ENCODE assay signal across 8 cellular contexts in genomic region chr16:2486645-2487516, GRCh38. TPM values are rescaled to one million over a fixed set of nuclear protein-coding genes. Genes with fewer than 3 reads are reported as not detected.
A peak's percentile ranks its signal among the peaks of the same experiment; 100 is the strongest.
DNase-seq lines count a peak whose midpoint lies in the region; ATAC-seq and TF ChIP-seq lines count a peak whose summit lies in the region.

No MANE protein-coding gene starts in this region.

- H3K4me1 Mint-ChIP-seq in GM23338 = peaks cover 20% of the 10 kb centered on the region
- peaks cover 19% of the 10 kb centered on the region for H3K4me1 Mint-ChIP-seq in stimulated activated memory B cell treated with anti-CD40 and anti-IgM and Interleukin-4, amounts not matched to agents 10 μg/mL and 1 μg/mL and 100 μg/mL, for 72 hours

- H3K4me1 ChIP-seq in DOHH2 (ENCODE audit: control insufficient read depth, low read length) (peaks cover 14% of the 10 kb centered on the region), GM23338 (ENCODE audit: insufficient read depth) (no peaks in the 10 kb centered on the region), mucosa of descending colon (ENCODE audit: low read depth) (no peaks in the 10 kb centered on the region)

- H2AFZ ChIP-seq in GM23338 = no peak overlapping the region

- H3K27me3 ChIP-seq in DOHH2 (ENCODE audit: control insufficient read depth, low read length) (no peaks in the 10 kb centered on the region), GM23338 (ENCODE audit: insufficient read depth) (no peaks in the 10 kb centered on the region), brain microvascular endothelial cell (replicated peaks) (no peaks in the 10 kb centered on the region)

- H3K4me2 ChIP-seq in DOHH2 (ENCODE audit: low read length) (peak overlapping the region; percentile 40), GM23338 (no peak overlapping the region)

- 0 out of 2 replicates have a peak, but pooled peaks cover 6% of the 10 kb centered on the region for H4K20me1 ChIP-seq in DOHH2 (ENCODE audit: control insufficient read depth, insufficient read depth, low read depth, low read length)
- H4K20me1 ChIP-seq in GM23338 (replicated peaks; ENCODE audit: insufficient read depth) = no peaks in the 10 kb centered on the region; the same call in 1 of the 2 replicates

- ATAC-seq in GM23338 (peak; percentile 61), mucosa of descending colon (peak; percentile 88)
- ATAC-seq in stimulated activated memory B cell treated with anti-CD40 and anti-IgM and Interleukin-4, amounts not matched to agents 10 μg/mL and 1 μg/mL and 100 μg/mL, for 72 hours = peak; percentile 96

- H3K36me3 ChIP-seq in DOHH2 (ENCODE audit: control insufficient read depth, low read length) = peaks cover 13% of the 10 kb centered on the region
- H3K36me3 ChIP-seq in GM23338 (ENCODE audit: insufficient read depth) = no peaks in the 10 kb centered on the region
- no peaks in the 10 kb centered on the region for H3K36me3 ChIP-seq in brain microvascular endothelial cell (replicated peaks)
- no peaks in the 10 kb centered on the region for H3K36me3 ChIP-seq in mucosa of descending colon (ENCODE audit: low read depth)

- peak overlapping the region; percentile 63; the same call in 1 of the 2 replicates for H3K27ac Mint-ChIP-seq in GM23338
- H3K27ac Mint-ChIP-seq in stimulated activated memory B cell treated with anti-CD40 and anti-IgM and Interleukin-4, amounts not matched to agents 10 μg/mL and 1 μg/mL and 100 μg/mL, for 72 hours = peak overlapping the region; percentile 77

- H3K9me3 ChIP-seq in DOHH2 (ENCODE audit: control insufficient read depth, insufficient read depth, low read length) = no peaks in the 10 kb centered on the region
- H3K9me3 ChIP-seq in mucosa of descending colon = no peaks in the 10 kb centered on the region

- H3K4me3 Mint-ChIP-seq in GM23338 = no peak overlapping the region; the same call in 2 of the 3 replicates
- peak overlapping the region; percentile 62 for H3K4me3 Mint-ChIP-seq in stimulated activated memory B cell treated with anti-CD40 and anti-IgM and Interleukin-4, amounts not matched to agents 10 μg/mL and 1 μg/mL and 100 μg/mL, for 72 hours

- H3K79me2 ChIP-seq in DOHH2 (ENCODE audit: control insufficient read depth, low read length) (peaks cover 51% of the 10 kb centered on the region), GM23338 (replicated peaks; ENCODE audit: insufficient read depth) (0 out of 2 replicates have a peak, but pooled peaks cover 6% of the 10 kb centered on the region)

- in situ Hi-C loops in brain microvascular endothelial cell (cut with HindIII; ENCODE audit: low pct_ligation_motif_present, low sequenced_read_pairs) = no loop called here

- no peak overlapping the region for H3K27ac ChIP-seq in DOHH2 (ENCODE audit: low read depth, low read length)
- H3K27ac ChIP-seq in GM23338 (ENCODE audit: low read depth) = no peak overlapping the region
- no peak overlapping the region for H3K27ac ChIP-seq in brain microvascular endothelial cell

- H3F3A ChIP-seq in DOHH2 (ENCODE audit: control insufficient read depth, insufficient read depth) (no peaks in the 10 kb centered on the region), GM23338 (replicated peaks; ENCODE audit: low read depth) (no peaks in the 10 kb centered on the region)

- H3K27me3 Mint-ChIP-seq in GM23338 (ENCODE audit: insufficient read depth, low read depth, poor library complexity) = peaks cover 18% of the 10 kb centered on the region
- H3K27me3 Mint-ChIP-seq in stimulated activated memory B cell treated with anti-CD40 and anti-IgM and Interleukin-4, amounts not matched to agents 10 μg/mL and 1 μg/mL and 100 μg/mL, for 72 hours = no peaks in the 10 kb centered on the region

- TF ChIP-seq CTCF in DOHH2 (IDR thresholded peaks at IDR 0.05; ENCODE audit: low read depth, low read length, poor library complexity, severe bottlenecking) (peak; percentile 19), GM23338 (conservative IDR thresholded peaks at IDR 0.05; ENCODE audit: low read depth in 2 of 2) (peak in 1 of 2 experiments; percentile 32; a peak in 2 of 4 replicates), brain microvascular endothelial cell (IDR thresholded peaks at IDR 0.05; ENCODE audit: low read depth, low read length, missing control alignments) (peak; percentile 31), mucosa of descending colon (IDR thresholded peaks at IDR 0.05) (no peak)

- DNase-seq in GM23338 (ENCODE audit: low spot score) = no peak
- DNase-seq in UCSD-AML1 (lab: John Stamatoyannopoulos, UW; ENCODE audit: unreplicated experiment) = peak; percentile 63
- DNase-seq in brain microvascular endothelial cell = no peak
- peak; percentile 75 to 77 (median 76) for DNase-seq in mucosa of descending colon
- DNase-seq in NCI-H128 (lab: John Stamatoyannopoulos, UW; ENCODE audit: unreplicated experiment) = no peak
- no peak for DNase-seq in DMS53 treated with DMSO at 0.1 percent for 48 hours (lab: John Stamatoyannopoulos, UW; ENCODE audit: unreplicated experiment)

- intact Hi-C loops in mucosa of descending colon (cut with DNase I, micrococcal nuclease) = no loop called here

- no peaks in the 10 kb centered on the region; the same call in 1 of the 3 replicates for H3K36me3 Mint-ChIP-seq in GM23338 (ENCODE audit: low read depth)
- no peaks in the 10 kb centered on the region for H3K36me3 Mint-ChIP-seq in stimulated activated memory B cell treated with anti-CD40 and anti-IgM and Interleukin-4, amounts not matched to agents 10 μg/mL and 1 μg/mL and 100 μg/mL, for 72 hours

- no peaks in the 10 kb centered on the region for H3K9me2 ChIP-seq in DOHH2 (replicated peaks; ENCODE audit: control insufficient read depth, low read length)
- no peaks in the 10 kb centered on the region for H3K9me2 ChIP-seq in GM23338 (ENCODE audit: insufficient read depth)

- no peak overlapping the region; the same call in 1 of the 2 replicates for H3K4me3 ChIP-seq in DOHH2 (ENCODE audit: low read length)
- H3K4me3 ChIP-seq in GM23338 = no peak overlapping the region
- no peak overlapping the region for H3K4me3 ChIP-seq in brain microvascular endothelial cell (ENCODE audit: low read depth, low read length)
- no peak overlapping the region for H3K4me3 ChIP-seq in mucosa of descending colon

- H3K9me3 Mint-ChIP-seq in GM23338 = no peaks in the 10 kb centered on the region
- H3K9me3 Mint-ChIP-seq in stimulated activated memory B cell treated with anti-CD40 and anti-IgM and Interleukin-4, amounts not matched to agents 10 μg/mL and 1 μg/mL and 100 μg/mL, for 72 hours = no peaks in the 10 kb centered on the region

TF ChIP-seq in GM23338, 12 proteins besides CTCF, POLR2A, EP300 and RAD21 (continues in another document):
- TF ChIP-seq, protein P1, sequence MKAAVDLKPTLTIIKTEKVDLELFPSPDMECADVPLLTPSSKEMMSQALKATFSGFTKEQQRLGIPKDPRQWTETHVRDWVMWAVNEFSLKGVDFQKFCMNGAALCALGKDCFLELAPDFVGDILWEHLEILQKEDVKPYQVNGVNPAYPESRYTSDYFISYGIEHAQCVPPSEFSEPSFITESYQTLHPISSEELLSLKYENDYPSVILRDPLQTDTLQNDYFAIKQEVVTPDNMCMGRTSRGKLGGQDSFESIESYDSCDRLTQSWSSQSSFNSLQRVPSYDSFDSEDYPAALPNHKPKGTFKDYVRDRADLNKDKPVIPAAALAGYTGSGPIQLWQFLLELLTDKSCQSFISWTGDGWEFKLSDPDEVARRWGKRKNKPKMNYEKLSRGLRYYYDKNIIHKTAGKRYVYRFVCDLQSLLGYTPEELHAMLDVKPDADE (IDR thresholded peaks at IDR 0.05) = no peak

RNA-seq across cellular contexts. Expression of gene TBC1D24, which starts 12.0 kb away (rescaled TPM):
- 19.3 and 21.0 TPM in 2 replicates for total RNA-seq in GM23338 (2014; rRNA removed; shearing (Covaris generic))
- polyA plus RNA-seq in GM23338 (2016; fragmentation: Nextera tagmentation; extraction: Ambion mirVana) = 5.4 and 6.1 TPM in 2 replicates
- 10 to 100 TPM in 1 of 3 donors, 1 to 10 TPM in 2; 6.9 to 14.3 (median 8.5) TPM for total RNA-seq in mucosa of descending colon

RNA-seq across cellular contexts. Expression of gene NTN3, which starts 15.8 kb away (rescaled TPM):
- 1.7 and 3.0 TPM in 2 replicates for total RNA-seq in GM23338 (2014; rRNA removed; shearing (Covaris generic))
- 0.10 TPM in 1 of 2 replicates, not detected in the other for polyA plus RNA-seq in GM23338 (2016; fragmentation: Nextera tagmentation; extraction: Ambion mirVana)
- under 1 TPM in 1 of 3 donors, not detected in 2; 0.44 TPM for total RNA-seq in mucosa of descending colon

RNA-seq across cellular contexts. Expression of gene ATP6V0C, which starts 26.9 kb away (rescaled TPM):
- 98.2 and 109 TPM in 2 replicates for total RNA-seq in GM23338 (2014; rRNA removed; shearing (Covaris generic))
- polyA plus RNA-seq in GM23338 (2016; fragmentation: Nextera tagmentation; extraction: Ambion mirVana) = 154 and 162 TPM in 2 replicates
- 100 to 1,000 TPM; 171 to 261 (median 201) TPM for total RNA-seq in mucosa of descending colon

RNA-seq across cellular contexts. Expression of gene TEDC2, which starts 27.0 kb away (rescaled TPM):
- 86.5 and 98.9 TPM in 2 replicates for total RNA-seq in GM23338 (2014; rRNA removed; shearing (Covaris generic))
- polyA plus RNA-seq in GM23338 (2016; fragmentation: Nextera tagmentation; extraction: Ambion mirVana) = 50.2 and 50.6 TPM in 2 replicates
- 1 to 10 TPM; 1.1 to 5.5 (median 2.8) TPM for total RNA-seq in mucosa of descending colon

RNA-seq across cellular contexts. Expression of gene AMDHD2, which starts 33.3 kb away (rescaled TPM):
- total RNA-seq in GM23338 (2014; rRNA removed; shearing (Covaris generic)) = 62.1 and 68.1 TPM in 2 replicates
- 12.2 and 20.2 TPM in 2 replicates for polyA plus RNA-seq in GM23338 (2016; fragmentation: Nextera tagmentation; extraction: Ambion mirVana)
- total RNA-seq in mucosa of descending colon = 10 to 100 TPM; 33.6 to 51.2 (median 38.4) TPM

Comparison
In these comparisons a context has a peak if more than half of its experiments do, and no peak if none do; other contexts are left out.
1. DNase-seq: peak in UCSD-AML1 (single experiment) and mucosa of descending colon (3 of 3); none in GM23338 (single experiment), brain microvascular endothelial cell (single experiment), NCI-H128 (single experiment) and DMS53 treated with DMSO at 0.1 percent for 48 hours (single experiment).
2. Peak in every context shown above with its lines, with median percentiles within 50 percentile points of each other: ATAC-seq.